8 cellular contexts compared by ENCODE assay signal in the genomic region with DNA sequence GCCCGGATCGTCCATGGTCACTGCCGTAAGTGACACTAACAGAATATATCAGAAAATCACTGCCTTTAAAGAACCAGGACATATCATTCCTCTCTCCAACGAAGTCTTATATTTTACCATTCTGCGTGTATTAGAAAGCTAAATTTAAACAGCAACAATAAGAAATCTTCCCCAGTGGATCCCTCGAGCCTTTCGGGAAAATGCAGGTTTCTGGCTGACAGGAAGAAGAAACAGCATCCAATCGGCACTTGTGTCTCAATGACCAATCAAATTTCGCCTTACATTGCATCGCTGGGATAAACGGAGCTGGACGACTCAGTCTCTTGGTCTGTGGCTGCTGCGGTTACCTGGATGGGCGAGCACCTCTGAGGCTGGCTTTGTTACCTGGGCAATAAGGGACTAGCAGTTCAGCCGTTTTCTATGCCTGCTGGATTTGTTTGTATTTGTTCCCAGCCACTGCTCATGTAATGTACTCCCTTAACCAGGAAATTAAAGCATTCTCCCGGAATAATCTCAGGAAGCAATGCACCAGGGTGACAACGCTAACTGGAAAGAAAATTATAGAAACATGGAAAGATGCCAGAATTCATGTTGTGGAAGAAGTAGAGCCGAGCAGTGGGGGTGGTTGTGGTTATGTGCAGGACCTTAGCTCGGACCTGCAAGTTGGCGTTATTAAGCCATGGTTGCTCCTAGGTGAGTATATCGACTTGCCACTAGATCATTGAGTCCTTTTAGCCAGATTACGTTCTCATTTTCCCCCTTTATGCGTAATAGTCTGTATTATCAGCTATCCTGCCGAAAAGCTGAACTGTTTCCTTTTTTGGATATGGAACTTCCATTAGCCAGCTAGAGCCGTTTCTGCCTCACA. TPM values are rescaled to one million over a fixed set of nuclear protein-coding genes. Genes with fewer than 3 reads are reported as not detected.
A peak's percentile ranks its signal among the peaks of the same experiment; 100 is the strongest.
DNase-seq lines count a peak whose midpoint lies in the region; ATAC-seq, FAIRE-seq and TF ChIP-seq lines count a peak whose summit lies in the region.

A gene with protein sequence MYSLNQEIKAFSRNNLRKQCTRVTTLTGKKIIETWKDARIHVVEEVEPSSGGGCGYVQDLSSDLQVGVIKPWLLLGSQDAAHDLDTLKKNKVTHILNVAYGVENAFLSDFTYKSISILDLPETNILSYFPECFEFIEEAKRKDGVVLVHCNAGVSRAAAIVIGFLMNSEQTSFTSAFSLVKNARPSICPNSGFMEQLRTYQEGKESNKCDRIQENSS (plus strand): TSS at position 281 of the 868 bp plus-strand sequence. CDS start 187 bp downstream, at position 468.

- peak within 1 kb of the TSS; percentile 72 to 92 (median 78) for H3K27ac ChIP-seq in pancreas
- peak within 1 kb of the TSS; percentile 84 to 89 for H3K27ac ChIP-seq in tibial artery

- H3K9me3 ChIP-seq in pancreas (no peaks in the 10 kb centered on the region), tibial artery (no peaks in the 10 kb centered on the region)

- H3K4me1 ChIP-seq in pancreas (peaks cover 0 to 10% (median 7%) of the 10 kb centered on the region in 3 donors), tibial artery (peaks cover 0 to 30% (median 13%) of the 10 kb centered on the region in 4 donors)

- peak; percentile 26 for TF ChIP-seq POLR2A in GM10847 (IDR thresholded peaks at IDR 0.05; ENCODE audit: extremely low read depth, insufficient read length)

- DNase-seq in NCI-H1092 (lab: John Stamatoyannopoulos, UW), result peak; percentile 84
- DNase-seq in SKM-1 (lab: John Stamatoyannopoulos, UW; ENCODE audit: unreplicated experiment), result peak; percentile 53
- peak; percentile 42 for DNase-seq in activated naive CD8-positive, alpha-beta T cell treated with anti-CD3 and anti-CD28 coated beads, Interleukin-2, amount 50 U/mL, for 16 hours (ENCODE audit: low read depth, low spot score)
- DNase-seq in Right ventricle myocardium superior, result peak; percentile 79
- DNase-seq in pancreas, result peak; percentile 78 to 97 (median 88)
- DNase-seq in tibial artery, result peak; percentile 92 to 96

- peak within 1 kb of the TSS; percentile 42 to 60 (median 57) for H3K4me3 ChIP-seq in pancreas
- H3K4me3 ChIP-seq in tibial artery, result peak within 1 kb of the TSS; percentile 63 to 64

- intact Hi-C loops in Right ventricle myocardium superior (cut with DNase I), result no loop called here
- intact Hi-C loops in pancreas (cut with DNase I), result no loop called here
- intact Hi-C loops in tibial artery (cut with DNase I; ENCODE audit: low total_unique reads), result loop anchor here (10.0 kb wide), 1 partner anchor 46 kb away; a partner anchor contains a TSS

- peak; percentile 75 for FAIRE-seq in pancreas (lab: Jason Lieb, UNC)

- no peaks in the 10 kb centered on the region for H3K27me3 ChIP-seq in pancreas
- no peaks in the 10 kb centered on the region for H3K27me3 ChIP-seq in tibial artery

- peak; percentile 93 for ATAC-seq in HG02610 (IDR thresholded peaks at IDR 0.05; ENCODE audit: unreplicated experiment)
- peak; percentile 96 for ATAC-seq in Right ventricle myocardium superior (ENCODE audit: poor library complexity)
- peak; percentile 94 to 98 (median 97) for ATAC-seq in pancreas

- 0% methylated on average over 25 of the region's 25 CpGs for WGBS in pancreas, 2 donors

- no peak for TF ChIP-seq CTCF in pancreas (IDR thresholded peaks at IDR 0.05)
- no peak for TF ChIP-seq CTCF in tibial artery (IDR thresholded peaks at IDR 0.05)

- H3K36me3 ChIP-seq in pancreas, result no peaks in the 10 kb centered on the region
- H3K36me3 ChIP-seq in tibial artery, result no peaks in the 10 kb centered on the region

RNA-seq across cellular contexts. Expression of the gene that starts here (rescaled TPM):
- 10.8 TPM for total RNA-seq in Right ventricle myocardium superior
- total RNA-seq in pancreas, result 1 to 10 TPM; 1.3 to 3.8 (median 2.6) TPM
- polyA plus RNA-seq in pancreas, result 1 to 10 TPM; 1.0 to 1.1 TPM

Comparison
In these comparisons a context has a peak if more than half of its experiments do, and no peak if none do; other contexts are left out.
1. Peak in every context shown above with its lines: DNase-seq, ATAC-seq, H3K4me3 ChIP-seq and H3K27ac ChIP-seq.
2. DNase-seq: peak in every context shown above with its lines; median percentile 94 in tibial artery; 88 in pancreas; 84 in NCI-H1092; 79 in Right ventricle myocardium superior; 53 in SKM-1; 42 in activated naive CD8-positive, alpha-beta T cell treated with anti-CD3 and anti-CD28 coated beads, Interleukin-2, amount 50 U/mL, for 16 hours.